8 cellular contexts compared by ENCODE assay signal in genomic region chr5:132829742-132830435, GRCh38. TPM values are rescaled to one million over a fixed set of nuclear protein-coding genes. Genes with fewer than 3 reads are reported as not detected.
DNase-seq lines count a peak whose midpoint lies in the region; ATAC-seq and TF ChIP-seq lines count a peak whose summit lies in the region.

No MANE protein-coding gene starts in this region.

- H3K27me3 Mint-ChIP-seq in endothelial cell (ENCODE audit: unreplicated experiment): peaks cover 16% of the 10 kb centered on the region

- peak; percentile 20 for TF ChIP-seq POLR2A in GM19193 (IDR thresholded peaks at IDR 0.05; ENCODE audit: extremely low read depth, insufficient read depth, insufficient read length)

- H3K27me3 ChIP-seq in BE2C: no peaks in the 10 kb centered on the region

- ATAC-seq in HG03378 (IDR thresholded peaks at IDR 0.05; ENCODE audit: unreplicated experiment) (peak; percentile 61), mucosa of descending colon (peak; percentile 87)

- intact Hi-C loops in mucosa of descending colon (cut with DNase I, micrococcal nuclease): loop anchor here in 1 of 2 donors (2.0 kb wide), 1 partner anchor 37 kb away; the partner anchor contains the start of genes GDF9 and UQCRQ

- no peaks in the 10 kb centered on the region for H3K4me1 ChIP-seq in BE2C
- H3K4me1 ChIP-seq in mucosa of descending colon (ENCODE audit: low read depth): peaks cover 11% of the 10 kb centered on the region

- H3K36me3 ChIP-seq in BE2C: no peaks in the 10 kb centered on the region
- H3K36me3 ChIP-seq in mucosa of descending colon (ENCODE audit: low read depth): no peaks in the 10 kb centered on the region

- H3K9me3 Mint-ChIP-seq in endothelial cell (ENCODE audit: unreplicated experiment): no peaks in the 10 kb centered on the region

- peak overlapping the region; percentile 81 for H3K4me3 Mint-ChIP-seq in endothelial cell (ENCODE audit: unreplicated experiment)

- peaks cover 5% of the 10 kb centered on the region for H3K36me3 Mint-ChIP-seq in endothelial cell (ENCODE audit: low read depth, unreplicated experiment)

- peaks cover 19% of the 10 kb centered on the region for H3K4me1 Mint-ChIP-seq in endothelial cell (ENCODE audit: unreplicated experiment)

- DNase-seq in BE2C: peak; percentile 88
- peak; percentile 74 for DNase-seq in NOMO-1 (lab: John Stamatoyannopoulos, UW; ENCODE audit: unreplicated experiment in 2 of 2)
- peak; percentile 10 for DNase-seq in activated CD8-positive, alpha-beta memory T cell treated with anti-CD3 and anti-CD28 coated beads, Interleukin-2, amount 50 U/mL, for 24 hours (ENCODE audit: extremely low read depth)
- peak; percentile 79 for DNase-seq in endothelial cell (ENCODE audit: low spot score)
- DNase-seq in mucosa of descending colon: peak; percentile 87 to 92 (median 89)
- DNase-seq in stimulated activated CD8-positive, alpha-beta memory T cell treated with anti-CD3 and anti-CD28 coated beads, Interleukin-4, amount 100 ng/mL, for 48 hours: peak; percentile 81

- no peak overlapping the region for H3K27ac Mint-ChIP-seq in endothelial cell (ENCODE audit: unreplicated experiment)

- H3K9me3 ChIP-seq in BE2C: no peaks in the 10 kb centered on the region
- H3K9me3 ChIP-seq in mucosa of descending colon: no peaks in the 10 kb centered on the region

- TF ChIP-seq CTCF in BE2C (IDR thresholded peaks at IDR 0.05; ENCODE audit: low read depth, low read length) (peak; percentile 84), endothelial cell (IDR thresholded peaks at IDR 0.05; ENCODE audit: unreplicated experiment) (peak; percentile 65), mucosa of descending colon (IDR thresholded peaks at IDR 0.05) (peak; percentile 89)

- H3K4me3 ChIP-seq in BE2C (ENCODE audit: low read depth, low read length): peak overlapping the region; percentile 59
- H3K4me3 ChIP-seq in mucosa of descending colon: peak overlapping the region; percentile 63

RNA-seq across cellular contexts. Expression of gene SHROOM1, which starts 0.6 kb away (rescaled TPM):
- polyA plus RNA-seq in BE2C (2012; ENCODE audit: insufficient read depth, insufficient read length, low read depth): 1.9 TPM
- total RNA-seq in endothelial cell (ENCODE audit: unreplicated experiment) (5.6 TPM), mucosa of descending colon (10 to 100 TPM; 37.3 to 93.5 (median 63.0) TPM)

RNA-seq across cellular contexts. Expression of gene SOWAHA, which starts 16.8 kb away (rescaled TPM):
- not detected for polyA plus RNA-seq in BE2C (2012; ENCODE audit: insufficient read depth, insufficient read length, low read depth)
- not detected for total RNA-seq in endothelial cell (ENCODE audit: unreplicated experiment)
- 10 to 100 TPM; 11.6 to 44.5 (median 24.3) TPM for total RNA-seq in mucosa of descending colon

RNA-seq across cellular contexts. Expression of gene GDF9, which starts 36.4 kb away (rescaled TPM):
- polyA plus RNA-seq in BE2C (2012; ENCODE audit: insufficient read depth, insufficient read length, low read depth): 3.0 TPM
- total RNA-seq in endothelial cell (ENCODE audit: unreplicated experiment) (0.33 TPM), mucosa of descending colon (under 1 TPM; 0.28 to 0.41 (median 0.36) TPM)

RNA-seq across cellular contexts. Expression of gene UQCRQ, which starts 36.6 kb away (rescaled TPM):
- polyA plus RNA-seq in BE2C (2012; ENCODE audit: insufficient read depth, insufficient read length, low read depth): 803 TPM
- total RNA-seq in endothelial cell (ENCODE audit: unreplicated experiment) (152 TPM), mucosa of descending colon (100 to 1,000 TPM; 448 to 727 (median 690) TPM)

RNA-seq across cellular contexts. Expression of gene LEAP2, which starts 43.6 kb away (rescaled TPM):
- polyA plus RNA-seq in BE2C (2012; ENCODE audit: insufficient read depth, insufficient read length, low read depth): 7.5 TPM
- total RNA-seq in endothelial cell (ENCODE audit: unreplicated experiment) (0.82 TPM), mucosa of descending colon (1 to 10 TPM; 2.9 to 9.9 (median 3.8) TPM)

Comparison
In these comparisons a context has a peak if more than half of its experiments do, and no peak if none do; other contexts are left out.
1. Peak in every context shown above with its lines: DNase-seq, ATAC-seq and H3K4me3 ChIP-seq.
2. DNase-seq: peak in every context shown above with its lines; median percentile 89 in mucosa of descending colon; 88 in BE2C; 81 in stimulated activated CD8-positive, alpha-beta memory T cell treated with anti-CD3 and anti-CD28 coated beads, Interleukin-4, amount 100 ng/mL, for 48 hours; 79 in endothelial cell; 74 in NOMO-1; 10 in activated CD8-positive, alpha-beta memory T cell treated with anti-CD3 and anti-CD28 coated beads, Interleukin-2, amount 50 U/mL, for 24 hours.
3. RNA of gene SOWAHA, which starts 16.8 kb away (total RNA-seq): 11.6 to 44.5 TPM in mucosa of descending colon; not detected in endothelial cell (single experiment); every median in the first group is over 10 times any median in the second.